In the genomic region with DNA sequence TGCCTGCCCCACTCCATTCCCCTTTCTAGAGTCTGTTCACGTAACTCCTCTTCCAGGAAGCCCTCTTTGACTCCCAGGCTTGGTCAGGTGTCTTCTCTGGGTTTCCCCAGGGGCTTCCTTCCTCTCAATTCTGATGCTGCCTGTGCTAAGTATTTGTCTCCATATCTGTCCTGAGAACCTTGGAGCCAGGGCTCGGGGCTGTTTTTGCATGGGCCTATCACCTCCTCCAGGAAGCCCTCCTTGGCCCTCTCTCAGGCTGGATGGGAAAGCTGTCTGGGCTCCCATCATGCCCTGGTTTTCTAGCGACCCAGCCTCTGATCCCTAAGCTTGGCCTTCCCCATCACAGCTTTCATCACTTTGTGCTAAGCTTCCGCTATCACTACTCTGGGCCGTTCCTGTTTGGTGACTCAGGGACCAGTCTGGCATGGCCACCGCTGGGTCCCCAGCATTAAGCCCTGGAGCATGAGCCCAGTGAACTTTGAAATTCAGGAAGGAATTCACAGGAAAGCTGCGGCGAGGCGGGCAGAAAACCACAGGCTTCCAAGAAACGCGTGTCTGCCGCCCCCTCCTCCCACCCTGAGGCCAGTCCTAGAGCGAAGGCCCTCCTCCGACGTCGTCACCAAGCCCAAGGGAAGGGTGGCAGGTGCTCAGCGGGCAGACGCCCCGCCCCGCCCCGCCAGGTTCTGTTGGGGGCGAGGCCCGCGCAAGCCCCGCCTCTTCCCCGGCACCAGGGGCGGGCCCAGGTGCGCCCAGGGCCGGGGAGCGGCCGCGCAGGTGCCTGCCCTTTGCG, we compare ENCODE assay signal across 8 cellular contexts. TPM values are rescaled to one million over a fixed set of nuclear protein-coding genes. Genes with fewer than 3 reads are reported as not detected.
DNase-seq lines count a peak whose midpoint lies in the region; ATAC-seq and TF ChIP-seq lines count a peak whose summit lies in the region.

No MANE protein-coding gene starts in this region.

- H3K4me1 ChIP-seq in colonic mucosa (peaks cover 5% of the 10 kb centered on the region), lung (ENCODE audit: control insufficient read depth in 2 of 2, insufficient read depth in 2 of 2, low read length in 2 of 2) (peaks cover 0 to 7% of the 10 kb centered on the region in 2 donors)

- 7 to 9% methylated on average over 25 to 33 of the region's 33 CpGs for WGBS in lung, 2 donors

- ATAC-seq in activated CD4-positive, CD25-positive, alpha-beta regulatory T cell treated with anti-CD3 and anti-CD28 coated beads, Interleukin-2, amount 50 U/mL, for 24 hours = peak; percentile 83 to 84
- ATAC-seq in lung (ENCODE audit: insufficient read depth, low FRiP score) (peak; percentile 90), GM21619 (IDR thresholded peaks at IDR 0.05; ENCODE audit: unreplicated experiment) (no peak)

- DNase-seq in NCI-H524 (lab: John Stamatoyannopoulos, UW) = peak; percentile 52 to 72
- DNase-seq in NCI-H524 treated with DMSO at 0.1 percent for 48 hours (lab: John Stamatoyannopoulos, UW) = no peak
- DNase-seq in NCI-H1436 (lab: John Stamatoyannopoulos, UW) = peak; percentile 99
- DNase-seq in colonic mucosa = peak; percentile 94
- peak; percentile 91 for DNase-seq in lung (ENCODE audit: low spot score)
- DNase-seq in stimulated activated CD8-positive, alpha-beta memory T cell treated with anti-CD3 and anti-CD28 coated beads, Interleukin-12 subunit alpha, Interleukin-12 subunit beta, amount 100 ng/mL, for 4 hours (ENCODE audit: low read depth) = peak; percentile 61

- TF ChIP-seq CTCF in colonic mucosa (IDR thresholded peaks at IDR 0.05) (no peak), lung (IDR thresholded peaks at IDR 0.05; ENCODE audit: control extremely low read depth, extremely low read depth) (no peak)

- intact Hi-C loops in colonic mucosa (cut with DNase I) = no loop called here

- H3K36me3 ChIP-seq in colonic mucosa = no peaks in the 10 kb centered on the region
- no peaks in the 10 kb centered on the region for H3K36me3 ChIP-seq in lung (ENCODE audit: control insufficient read depth in 2 of 2, insufficient read depth in 2 of 2, low read length in 2 of 2)

- H3K4me3 ChIP-seq in colonic mucosa (peak overlapping the region; percentile 74), lung (peak overlapping the region; percentile 47)

- H3K9me3 ChIP-seq in colonic mucosa = no peaks in the 10 kb centered on the region
- H3K9me3 ChIP-seq in lung (ENCODE audit: control insufficient read depth in 2 of 2, insufficient read depth in 1 of 2, low read length in 1 of 2) = no peaks in the 10 kb centered on the region

- H3K27ac ChIP-seq in colonic mucosa (peak overlapping the region; percentile 93), lung (ENCODE audit: low read depth in 1 of 2, low read length in 1 of 2) (peak overlapping the region in 1 of 2 donors; percentile 90)

- H3K27me3 ChIP-seq in colonic mucosa = no peaks in the 10 kb centered on the region
- no peaks in the 10 kb centered on the region for H3K27me3 ChIP-seq in lung (ENCODE audit: control insufficient read depth, insufficient read depth)

- peak overlapping the region; percentile 98 for H3K9ac ChIP-seq in colonic mucosa (ENCODE audit: low read depth in 2 of 2, low read length in 2 of 2)

RNA-seq across cellular contexts. Expression of gene SPINT2, which starts 0.5 kb away (rescaled TPM):
- 100 to 1,000 TPM; 790 to 935 TPM for total RNA-seq in colonic mucosa
- 100 to 1,000 TPM; 145 to 240 TPM for total RNA-seq in lung
- 100 to 1,000 TPM; 255 to 259 TPM for polyA plus RNA-seq in lung

RNA-seq across cellular contexts. Expression of gene PPP1R14A, which starts 7.7 kb away (rescaled TPM):
- total RNA-seq in colonic mucosa (10 to 100 TPM; 11.0 to 27.8 TPM), lung (100 to 1,000 TPM in 1 of 2 donors, 10 to 100 TPM in 1; 12.4 to 124 TPM)
- polyA plus RNA-seq in lung = 100 to 1,000 TPM in 1 of 2 donors, 10 to 100 TPM in 1; 80.9 to 166 TPM

RNA-seq across cellular contexts. Expression of gene DPF1, which starts 39.9 kb away (rescaled TPM):
- total RNA-seq in colonic mucosa (not detected), lung (1 to 10 TPM; 1.3 to 1.7 TPM)
- polyA plus RNA-seq in lung = 1 to 10 TPM in 1 of 2 donors, not detected in 1; 1.4 TPM

RNA-seq across cellular contexts. Expression of gene C19orf33, which starts 40.2 kb away (rescaled TPM):
- 100 to 1,000 TPM; 111 to 159 TPM for total RNA-seq in colonic mucosa
- 10 to 100 TPM; 32.0 to 91.8 TPM for total RNA-seq in lung
- 100 to 1,000 TPM; 170 to 687 TPM for polyA plus RNA-seq in lung

RNA-seq across cellular contexts. Expression of gene YIF1B, which starts 51.9 kb away (rescaled TPM):
- total RNA-seq in colonic mucosa (10 to 100 TPM; 28.8 to 58.3 TPM), lung (10 to 100 TPM; 22.0 to 53.2 TPM)
- 100 to 1,000 TPM in 1 of 2 donors, 10 to 100 TPM in 1; 54.2 to 107 TPM for polyA plus RNA-seq in lung
